ENCODE assay signal across 8 cellular contexts in the genomic region with DNA sequence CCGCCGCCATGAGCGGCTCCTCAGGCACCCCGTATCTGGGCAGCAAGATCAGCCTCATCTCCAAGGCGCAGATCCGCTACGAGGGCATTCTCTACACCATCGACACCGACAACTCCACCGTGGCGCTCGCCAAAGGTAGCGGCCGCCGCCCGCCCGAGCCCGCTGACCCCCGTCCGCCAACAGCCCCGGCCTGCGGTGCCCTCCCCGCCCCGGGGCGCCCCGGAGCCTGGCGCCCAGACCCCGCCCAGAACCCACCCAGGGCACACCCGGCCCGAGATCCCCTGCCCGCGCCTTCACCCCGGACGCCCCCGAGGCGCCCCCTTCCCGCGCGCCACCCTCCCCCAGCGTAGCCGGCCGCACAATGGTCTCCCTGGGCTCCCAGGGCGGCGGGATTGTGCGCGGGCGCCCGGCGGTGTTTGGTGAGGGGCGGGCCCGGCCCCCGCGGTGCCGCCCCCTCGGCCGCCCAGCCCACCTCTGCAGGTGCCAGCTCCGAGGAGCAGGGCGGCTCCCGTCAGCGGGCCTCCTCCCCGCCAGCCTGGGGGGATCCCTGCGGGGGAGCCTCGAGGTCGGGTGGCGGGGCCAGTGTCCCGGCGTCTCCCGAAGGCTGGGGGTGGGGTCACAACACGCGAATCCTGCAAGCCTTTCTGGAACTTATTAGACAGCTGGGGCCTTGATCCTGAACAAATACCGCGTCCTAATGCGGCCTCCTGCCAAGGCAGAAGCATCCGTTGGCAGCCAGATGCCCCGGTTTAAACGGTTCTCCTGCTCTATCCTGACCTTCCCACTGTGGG. TPM values are rescaled to one million over a fixed set of nuclear protein-coding genes. Genes with fewer than 3 reads are reported as not detected.
A peak's percentile ranks its signal among the peaks of the same experiment; 100 is the strongest.
DNase-seq lines count a peak whose midpoint lies in the region; ATAC-seq and TF ChIP-seq lines count a peak whose summit lies in the region.

No MANE protein-coding gene starts in this region.

- H3K9me3 ChIP-seq in thymus (ENCODE audit: control insufficient read depth): no peaks in the 10 kb centered on the region

- H2BK15ac ChIP-seq in mesendoderm (replicated peaks; ENCODE audit: low read depth): no peak overlapping the region

- H3K4me2 ChIP-seq in mesendoderm (ENCODE audit: low read length): peak overlapping the region; percentile 91

- H3K36me3 ChIP-seq in mesendoderm (ENCODE audit: control insufficient read depth, insufficient read depth, low read length): peaks cover 17% of the 10 kb centered on the region
- H3K36me3 ChIP-seq in thymus (ENCODE audit: control insufficient read depth, insufficient read depth): peaks cover 30% of the 10 kb centered on the region

- H3K18ac ChIP-seq in mesendoderm (ENCODE audit: low read length): peak overlapping the region; percentile 95

- no peak overlapping the region for H2BK120ac ChIP-seq in mesendoderm (ENCODE audit: low read depth, low read length)

- no peak overlapping the region for H2AK5ac ChIP-seq in mesendoderm (ENCODE audit: low read length)

- no peak overlapping the region for H4K8ac ChIP-seq in mesendoderm (ENCODE audit: low read depth, low read length)

- peak overlapping the region; percentile 98 for H3K56ac ChIP-seq in mesendoderm (ENCODE audit: low read length)

- H3K4me1 ChIP-seq in mesendoderm (ENCODE audit: control insufficient read depth, low read depth, low read length) (peaks cover 3% of the 10 kb centered on the region), thymus (ENCODE audit: control insufficient read depth, insufficient read depth, low read length) (peaks cover 35% of the 10 kb centered on the region)

- ATAC-seq in GM21526 (IDR thresholded peaks at IDR 0.05; ENCODE audit: low FRiP score, unreplicated experiment): peak; percentile 9

- no peak overlapping the region for H4K5ac ChIP-seq in mesendoderm (ENCODE audit: low read length)

- H3K9ac ChIP-seq in mesendoderm (ENCODE audit: low read length): peak overlapping the region; percentile 97

- peaks cover 27% of the 10 kb centered on the region for H3K79me1 ChIP-seq in mesendoderm (ENCODE audit: low read length)

- no peak overlapping the region for H3K23ac ChIP-seq in mesendoderm (ENCODE audit: low read length)

- H3K4ac ChIP-seq in mesendoderm (ENCODE audit: low read depth, low read length): peak overlapping the region; percentile 90

- DNase-seq in ELR (ENCODE audit: low read depth): peak; percentile 50
- DNase-seq in Jurkat, Clone E6-1 (ENCODE audit: low read depth, low spot score): no peak
- peak; percentile 35 for DNase-seq in T-helper 9 cell
- no peak for DNase-seq in coronary artery (ENCODE audit: low spot score)
- DNase-seq in mesendoderm: no peak
- no peak for DNase-seq in MV-4-11 (lab: John Stamatoyannopoulos, UW)

- WGBS in mesendoderm (ENCODE audit: extremely low coverage, insufficient coverage, low lambda C conversion rate): no CpG with 5 or more reads among the region's 76 CpGs
- WGBS in thymus: 1% methylated on average over 76 of the region's 76 CpGs

- H3K4me3 ChIP-seq in Jurkat, Clone E6-1 (ENCODE audit: low read length): peak overlapping the region; percentile 68
- H3K4me3 ChIP-seq in coronary artery (peak overlapping the region; percentile 99), mesendoderm (ENCODE audit: low read length) (peak overlapping the region; percentile 89), thymus (ENCODE audit: low read length) (peak overlapping the region; percentile 92)

- no peak for TF ChIP-seq CTCF in coronary artery (IDR thresholded peaks at IDR 0.05)

- peaks cover 22% of the 10 kb centered on the region for H3K79me2 ChIP-seq in mesendoderm (ENCODE audit: control insufficient read depth, insufficient read depth, low read length)

- H3K27me3 ChIP-seq in mesendoderm (ENCODE audit: insufficient read depth, low read length, poor library complexity): no peaks in the 10 kb centered on the region
- H3K27me3 ChIP-seq in thymus (ENCODE audit: control insufficient read depth, insufficient read depth): no peaks in the 10 kb centered on the region

- H3K27ac ChIP-seq in coronary artery (peak overlapping the region; percentile 84 to 99), mesendoderm (ENCODE audit: low read depth, low read length) (peak overlapping the region; percentile 68), thymus (ENCODE audit: low read depth) (peak overlapping the region; percentile 91)

- no peak overlapping the region for H2BK5ac ChIP-seq in mesendoderm (ENCODE audit: low read length)

RNA-seq across cellular contexts. Expression of a gene that starts 0.6 kb away (rescaled TPM):
- polyA plus RNA-seq in Jurkat, Clone E6-1 (2012; ENCODE audit: insufficient read depth, insufficient read length): 60.7 TPM
- polyA plus RNA-seq in mesendoderm (2013, experiment 1 of 2): 37.1 TPM
- 39.0 TPM for polyA plus RNA-seq in mesendoderm (2013, experiment 2 of 2)
- polyA plus RNA-seq in thymus: 23.1 TPM

RNA-seq across cellular contexts. Expression of a gene that starts 20.3 kb away (rescaled TPM):
- 375 TPM for polyA plus RNA-seq in Jurkat, Clone E6-1 (2012; ENCODE audit: insufficient read depth, insufficient read length)
- 431 TPM for polyA plus RNA-seq in mesendoderm (2013, experiment 1 of 2)
- polyA plus RNA-seq in mesendoderm (2013, experiment 2 of 2): 443 TPM
- polyA plus RNA-seq in thymus: 264 TPM

RNA-seq across cellular contexts. Expression of a gene that starts 20.7 kb away (rescaled TPM):
- polyA plus RNA-seq in Jurkat, Clone E6-1 (2012; ENCODE audit: insufficient read depth, insufficient read length): 17.1 TPM
- polyA plus RNA-seq in mesendoderm (2013, experiment 1 of 2): 7.7 TPM
- 7.7 TPM for polyA plus RNA-seq in mesendoderm (2013, experiment 2 of 2)
- polyA plus RNA-seq in thymus: 22.3 TPM

RNA-seq across cellular contexts. Expression of a gene that starts 57.2 kb away (rescaled TPM):
- polyA plus RNA-seq in Jurkat, Clone E6-1 (2012; ENCODE audit: insufficient read depth, insufficient read length): 29.5 TPM
- polyA plus RNA-seq in mesendoderm (2013, experiment 1 of 2): 28.5 TPM
- 26.6 TPM for polyA plus RNA-seq in mesendoderm (2013, experiment 2 of 2)
- polyA plus RNA-seq in thymus: 12.0 TPM

RNA-seq across cellular contexts. Expression of a gene that starts 60.0 kb away (rescaled TPM):
- polyA plus RNA-seq in Jurkat, Clone E6-1 (2012; ENCODE audit: insufficient read depth, insufficient read length): 31.2 TPM
- 19.6 TPM for polyA plus RNA-seq in mesendoderm (2013, experiment 1 of 2)
- polyA plus RNA-seq in mesendoderm (2013, experiment 2 of 2): 18.5 TPM
- 47.2 TPM for polyA plus RNA-seq in thymus

Comparison
In these comparisons a context has a peak if more than half of its experiments do, and no peak if none do; other contexts are left out.
1. DNase-seq: peak in ELR (single experiment) and T-helper 9 cell (single experiment); none in Jurkat, Clone E6-1 (single experiment), coronary artery (single experiment), mesendoderm (single experiment) and MV-4-11 (single experiment).
2. Peak in every context shown above with its lines, with median percentiles within 50 percentile points of each other: H3K4me3 ChIP-seq and H3K27ac ChIP-seq.